In the genomic region with DNA sequence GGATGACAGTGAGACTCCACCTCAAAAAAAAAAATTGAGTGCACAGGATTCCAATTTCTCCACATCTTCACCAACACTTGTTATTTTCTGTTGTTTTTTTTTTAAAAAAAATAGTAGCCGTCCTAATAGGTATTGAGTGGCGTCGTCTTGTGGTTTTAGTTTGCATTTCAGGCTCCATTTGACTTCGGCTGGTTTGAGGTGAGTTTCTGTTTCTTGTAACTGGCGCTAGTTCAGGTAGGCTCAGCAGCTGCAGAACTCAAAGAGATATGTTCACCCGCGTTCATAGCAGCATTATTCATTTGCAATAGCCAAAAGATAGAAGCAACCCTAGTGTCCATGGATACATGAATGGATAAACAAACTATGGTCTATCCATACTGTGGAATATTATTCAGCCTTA, we compare ENCODE assay signal across 17 cellular contexts. TPM values are rescaled to one million over a fixed set of nuclear protein-coding genes. Genes with fewer than 3 reads are reported as not detected.
A peak's percentile ranks its signal among the peaks of the same experiment; 100 is the strongest.
DNase-seq lines count a peak whose midpoint lies in the region; ATAC-seq, FAIRE-seq and TF ChIP-seq lines count a peak whose summit lies in the region.
"Had no signal": no experiment of that assay in that cellular context is flagged by ENCODE, and none has a peak within 500 bp of the region (broad histone marks: within the 10 kb centered on the region; RNA-seq: fewer than 3 reads in every experiment).

No MANE protein-coding gene starts in this region.

- DNase-seq in NCI-H2171 treated with DMSO at 0.1 percent for 48 hours (lab: John Stamatoyannopoulos, UW), result peak; percentile 40
- DNase-seq in NCI-H2171 (lab: John Stamatoyannopoulos, UW), result no peak
- no peak for DNase-seq in K562 (ENCODE audit: extremely low read depth in 1 of 4, low spot score in 3 of 4)
- no peak for DNase-seq in COLO829 (ENCODE audit: low spot score)
- DNase-seq: body of pancreas; effector CD8-positive, alpha-beta T cell; mesenchymal stem cell; NCI-H2029 had no signal

- H3K9me1 ChIP-seq in K562 (ENCODE audit: control insufficient read depth, insufficient read depth, low read length), result no peaks in the 10 kb centered on the region

- no TSS peak for BruUV-seq in K562 (replicated peaks; lab: Mats Ljungman, UMichigan)

- peak overlapping the region; percentile 43 for H3K4me2 ChIP-seq in K562 (ENCODE audit: insufficient read depth, low read length)

- no peak for TF ChIP-seq POLR2A in K562 (conservative IDR thresholded peaks at IDR 0.05)

- intact Hi-C loops in K562 (cut with micrococcal nuclease), result no loop called here

- no peak overlapping the region for H3K9ac ChIP-seq in K562 (ENCODE audit: insufficient read depth in 1 of 2, low read depth in 2 of 2, low read length in 2 of 2)

- no peak for TF ChIP-seq RAD21 in K562 (CRISPR knock-in tag; conservative IDR thresholded peaks at IDR 0.05 in 1 of 2, IDR thresholded peaks at IDR 0.05 in 1 of 2)

- POLR2A ChIA-PET in K562 (lab: Yijun Ruan, JAX), result interaction anchor here (1.0 kb wide), 1 partner anchor 10 kb away, joined by 4 read pairs; no protein-coding TSS in a partner anchor

- TF ChIP-seq EP300 in K562 (IDR thresholded peaks at IDR 0.05; ENCODE audit: low read length), result no peak

- H3K27me3 ChIP-seq in K562 (ENCODE audit: control insufficient read depth in 2 of 2, insufficient read depth in 2 of 2, low read length in 2 of 2), result no peaks in the 10 kb centered on the region
- H3K27me3 ChIP-seq: body of pancreas had no signal

- CTCF ChIA-PET in K562 (lab: Yijun Ruan, JAX; ENCODE audit: low intra/inter-chr PET ratio), result no interaction called here

- peak; percentile 13 for ATAC-seq in GM19468 (IDR thresholded peaks at IDR 0.05; ENCODE audit: extremely low read depth, unreplicated experiment)
- peak; percentile 39 for ATAC-seq in HG03135 (IDR thresholded peaks at IDR 0.05; ENCODE audit: unreplicated experiment)
- ATAC-seq in K562, result no peak
- no peak for ATAC-seq in HG03442 (IDR thresholded peaks at IDR 0.05; ENCODE audit: unreplicated experiment)
- ATAC-seq in GM18873 (IDR thresholded peaks at IDR 0.05; ENCODE audit: low FRiP score, unreplicated experiment), result no peak
- ATAC-seq: body of pancreas had no signal

- H3K4me1 ChIP-seq in K562 (replicated peaks in 1 of 2; ENCODE audit: control insufficient read depth in 2 of 2, insufficient read depth in 2 of 2, low read length in 2 of 2), result peaks cover 43 to 47% of the 10 kb centered on the region in 2 experiments
- H3K4me1 ChIP-seq: SJSA1 had no signal

- in situ Hi-C loops in K562 (cut with MboI), result no loop called here

- H4K20me1 ChIP-seq in K562 (replicated peaks; ENCODE audit: control insufficient read depth, insufficient read depth, low read length), result no peaks in the 10 kb centered on the region

- no peak overlapping the region for H2AFZ ChIP-seq in K562 (ENCODE audit: low read depth, low read length)

- H3K4me3 ChIP-seq in K562, result no peak overlapping the region
- H3K4me3 ChIP-seq: body of pancreas, SJSA1 had no signal

- peaks cover 40% of the 10 kb centered on the region for H3K79me2 ChIP-seq in K562 (ENCODE audit: control insufficient read depth, insufficient read depth, low read length)

- no peak for TF ChIP-seq CTCF in K562 (IDR thresholded peaks at IDR 0.05 in 2 of 3, conservative IDR thresholded peaks at IDR 0.05 in 1 of 3; ENCODE audit: insufficient read depth in 2 of 3, low read depth in 1 of 3, low read length in 3 of 3)

- H3K9me3 ChIP-seq in K562 (replicated peaks; ENCODE audit: control insufficient read depth, insufficient read depth, low read depth, low read length), result peaks cover 6% of the 10 kb centered on the region
- H3K9me3 ChIP-seq: body of pancreas had no signal

- no peak for FAIRE-seq in K562 (lab: Jason Lieb, UNC)

- peaks cover 15% of the 10 kb centered on the region for H3K36me3 ChIP-seq in K562 (ENCODE audit: control insufficient read depth, insufficient read depth, low read length)
- H3K36me3 ChIP-seq: SJSA1 had no signal

- 91% methylated on average over 6 of the region's 7 CpGs for WGBS in K562 (ENCODE audit: insufficient coverage, low coverage, missing lambda C conversion rate)

- H3K27ac ChIP-seq in K562 (ENCODE audit: extremely low read depth, low read depth, low read length), result no peak overlapping the region
- H3K27ac ChIP-seq: 22Rv1, body of pancreas, SJSA1 had no signal

TF ChIP-seq in K562, 482 proteins besides CTCF, POLR2A, EP300 and RAD21:
- TF ChIP-seq ZNF311 (CRISPR knock-in tag; IDR thresholded peaks at IDR 0.05) (no peak), RBM25 (IDR thresholded peaks at IDR 0.05; ENCODE audit: low read depth, low read length, severe bottlenecking) (peak; percentile 25)

RNA-seq across cellular contexts. Expression of gene TMEM235, which starts 44.7 kb away (rescaled TPM):
- not detected in 2 replicates for total RNA-seq in K562 (2011; cell fraction: chromatin; rRNA removed; ENCODE audit: low replicate concordance)
- total RNA-seq in K562 (2011; cell fraction: nucleolus; rRNA removed), result 0.17 TPM in 1 of 2 replicates, not detected in the other
- total RNA-seq in K562 (2011; cell fraction: nucleoplasm; rRNA removed), result not detected in 2 replicates
- total RNA-seq in K562 (2014; rRNA removed), result not detected in 2 replicates
- not detected in 2 replicates for total RNA-seq in K562 (2014; rRNA removed; fragmentation: Illumina TruSeq; extraction: Trizol)
- total RNA-seq in K562 (2015; rRNA removed; fragmentation: Illumina TruSeq; extraction: Trizol), result not detected in 2 replicates
- total RNA-seq in K562 (2021), result not detected in 2 replicates
- not detected in 2 replicates for polyA plus RNA-seq in K562 (2011; rRNA removed)
- polyA plus RNA-seq in K562 (2011; cell fraction: cytosol; rRNA removed), result not detected in 2 replicates
- polyA plus RNA-seq in K562 (2011; cell fraction: nucleus; rRNA removed), result not detected in 2 replicates
- not detected in 2 replicates for polyA plus RNA-seq in K562 (2012)
- polyA plus RNA-seq in K562 (2014; fragmentation: Illumina TruSeq; extraction: Trizol), result not detected in 2 replicates
- polyA plus RNA-seq in K562 (2014; fragmentation: Nextera tagmentation; extraction: Ambion mirVana), result not detected
- not detected in 2 replicates for polyA plus RNA-seq in K562 (2014; rRNA removed)
- not detected in 2 replicates for polyA minus RNA-seq in K562 (2011; rRNA and poly(A)+ RNA removed)
- not detected in 2 replicates for polyA minus RNA-seq in K562 (2011; cell fraction: cytosol; rRNA and poly(A)+ RNA removed)
- not detected in 2 replicates for polyA minus RNA-seq in K562 (2011; cell fraction: nucleus; rRNA and poly(A)+ RNA removed)
- total RNA-seq: body of pancreas, fibroblast of villous mesenchyme, osteocyte, SJSA1, temporal lobe had no signal

Comparison
In these comparisons a context has a peak if more than half of its experiments do, and no peak if none do; other contexts are left out.
1. ATAC-seq: peak in GM19468 (single experiment) and HG03135 (single experiment); none in K562 (single experiment), HG03442 (single experiment) and GM18873 (single experiment).